8 cellular contexts compared by ENCODE assay signal in genomic region chr9:91734371-91734981, GRCh38.
A peak's percentile ranks its signal among the peaks of the same experiment; 100 is the strongest.
DNase-seq lines count a peak whose midpoint lies in the region; ATAC-seq and TF ChIP-seq lines count a peak whose summit lies in the region.

No MANE protein-coding gene starts in this region.

- H3K27me3 ChIP-seq in PC-3 (ENCODE audit: low read length) = peaks cover 5% of the 10 kb centered on the region; the same call in 1 of the 2 replicates

- no TSS peak for BruUV-seq in PC-3 (replicated peaks; lab: Mats Ljungman, UMichigan)

- CTCF ChIA-PET in PC-3 (lab: Charles Lee) = no interaction called here

- no peaks in the 10 kb centered on the region for H4K20me1 ChIP-seq in PC-3 (ENCODE audit: low read length)

- peak overlapping the region; percentile 65 for H3K27ac Mint-ChIP-seq in osteocyte (ENCODE audit: unreplicated experiment)

- H3K9ac ChIP-seq in PC-3 (ENCODE audit: low read length) = no peak overlapping the region

- H3K4me3 ChIP-seq in PC-3 (ENCODE audit: low read length) (no peak overlapping the region), foreskin fibroblast (ENCODE audit: low read depth in 1 of 2, low read length in 2 of 2) (no peak overlapping the region)

- H3K4me3 Mint-ChIP-seq in osteocyte (ENCODE audit: unreplicated experiment) = no peak overlapping the region

- no peak overlapping the region for H2AFZ ChIP-seq in PC-3 (ENCODE audit: low read length)

- ATAC-seq in activated CD4-positive, CD25-positive, alpha-beta regulatory T cell treated with anti-CD3 and anti-CD28 coated beads, Interleukin-2, amount 50 U/mL, for 24 hours = no peak
- ATAC-seq in PC-3 (peak; percentile 54; the same call in 1 of the 2 replicates), GM18498 (IDR thresholded peaks at IDR 0.05; ENCODE audit: unreplicated experiment) (no peak)

- H3K4me1 Mint-ChIP-seq in osteocyte (ENCODE audit: unreplicated experiment) = peaks cover 3% of the 10 kb centered on the region

- no peaks in the 10 kb centered on the region for H3K27me3 Mint-ChIP-seq in osteocyte (ENCODE audit: unreplicated experiment)

- H3K9me3 Mint-ChIP-seq in osteocyte (ENCODE audit: unreplicated experiment) = no peaks in the 10 kb centered on the region

- H3K27ac ChIP-seq in PC-3 (ENCODE audit: low read length) = no peak overlapping the region

- no peaks in the 10 kb centered on the region for H3K36me3 ChIP-seq in PC-3 (ENCODE audit: low read depth, low read length)

- H3K4me2 ChIP-seq in PC-3 (ENCODE audit: low read length) = no peak overlapping the region

- no peaks in the 10 kb centered on the region for H3F3A ChIP-seq in PC-3 (ENCODE audit: low read length, unreplicated experiment)

- no peaks in the 10 kb centered on the region for H3K9me3 ChIP-seq in PC-3 (ENCODE audit: low read length)

- POLR2A ChIA-PET in PC-3 (lab: Charles Lee; ENCODE audit: unreplicated experiment) = no interaction called here

- peak; percentile 87 for TF ChIP-seq CTCF in PC-3 (conservative IDR thresholded peaks at IDR 0.05; ENCODE audit: low read depth, low read length)
- TF ChIP-seq CTCF in foreskin fibroblast (IDR thresholded peaks at IDR 0.05; ENCODE audit: low read depth, low read length) = peak; percentile 99
- TF ChIP-seq CTCF in osteocyte (IDR thresholded peaks at IDR 0.05) = peak; percentile 95

- DNase-seq in activated CD4-positive, CD25-positive, alpha-beta regulatory T cell (lab: John Stamatoyannopoulos, UW) = peak; percentile 7 to 58 (median 32)
- DNase-seq in PC-3 (peak; percentile 56), foreskin fibroblast (peak; percentile 26 to 79), osteocyte (ENCODE audit: extremely low spot score, unreplicated experiment) (peak; percentile 92), ureter (ENCODE audit: low spot score) (peak; percentile 78)
- DNase-seq in activated effector memory CD4-positive, alpha-beta T cell treated with Interleukin-2 at 50 U/mL for 16 hours = peak; percentile 27

- intact Hi-C loops in PC-3 (cut with micrococcal nuclease) = no loop called here

- H3K79me2 ChIP-seq in PC-3 (ENCODE audit: low read length) = no peaks in the 10 kb centered on the region

- H3K9me2 ChIP-seq in PC-3 (replicated peaks; ENCODE audit: low read length) = no peaks in the 10 kb centered on the region

- H3K4me1 ChIP-seq in PC-3 (ENCODE audit: insufficient read depth, low read length) = no peaks in the 10 kb centered on the region

- H3K36me3 Mint-ChIP-seq in osteocyte (ENCODE audit: unreplicated experiment) = peaks cover 17% of the 10 kb centered on the region

Comparison
In these comparisons a context has a peak if more than half of its experiments do, and no peak if none do; other contexts are left out.
1. DNase-seq: peak in every context shown above with its lines; median percentile 92 in osteocyte; 78 in ureter; 56 in PC-3; 52 in foreskin fibroblast; 32 in activated CD4-positive, CD25-positive, alpha-beta regulatory T cell; 27 in activated effector memory CD4-positive, alpha-beta T cell treated with Interleukin-2 at 50 U/mL for 16 hours.